ENCODE assay signal across 10 cellular contexts in the genomic region with DNA sequence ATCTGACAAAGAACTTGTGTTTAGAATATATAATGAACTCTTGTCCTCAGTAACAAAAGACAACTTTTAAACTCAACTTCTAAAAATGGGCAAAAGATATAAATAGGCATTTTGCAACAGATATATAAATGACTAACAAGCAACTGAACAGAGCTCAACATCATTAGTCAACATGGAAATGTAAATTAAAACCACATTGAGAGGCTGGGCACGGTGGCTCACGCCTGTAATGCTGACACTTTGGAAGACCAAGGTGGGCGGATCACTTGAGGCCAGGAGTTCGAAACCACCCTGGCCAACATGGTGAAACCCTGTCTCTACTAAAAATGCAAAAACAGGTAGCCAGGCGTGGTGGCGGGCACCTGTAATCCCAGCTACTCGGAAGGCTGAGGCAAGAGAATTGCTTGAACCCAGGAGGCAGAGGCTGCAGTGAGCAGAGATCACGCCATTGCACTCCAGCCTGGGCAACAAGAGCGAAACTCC. TPM values are rescaled to one million over a fixed set of nuclear protein-coding genes. Genes with fewer than 3 reads are reported as not detected.
DNase-seq lines count a peak whose midpoint lies in the region; ATAC-seq and TF ChIP-seq lines count a peak whose summit lies in the region.
"Not testable (repeated sequence)": the region's sequence is repeated elsewhere in the genome, so short reads cannot be mapped to it uniquely, and the experiment has no call there.
"Had no signal": no experiment of that assay in that cellular context is flagged by ENCODE, and none has a peak within 500 bp of the region (broad histone marks: within the 10 kb centered on the region; RNA-seq: fewer than 3 reads in every experiment).

No MANE protein-coding gene starts in this region.

- H3K36me3 ChIP-seq in DOHH2 (ENCODE audit: control insufficient read depth, low read length): not testable (repeated sequence)

- CTCF ChIA-PET in activated naive CD4-positive, alpha-beta T cell treated with anti-CD3 and anti-CD28 coated beads for 36 hours (lab: Charles Lee): not testable (repeated sequence)

- H3K36me3 Mint-ChIP-seq in activated naive CD4-positive, alpha-beta T cell treated with anti-CD3 and anti-CD28 coated beads for 36 hours (ENCODE audit: low read depth); stimulated activated effector memory CD8-positive, alpha-beta T cell treated with anti-CD3 and anti-CD28 coated beads, Interleukin-12 subunit alpha, Interleukin-12 subunit beta, amount 100 ng/mL, for 72 hours: not testable (repeated sequence)

- not testable (repeated sequence) for TF ChIP-seq CTCF in DOHH2 (IDR thresholded peaks at IDR 0.05; ENCODE audit: low read depth, low read length, poor library complexity, severe bottlenecking); fibroblast of the aortic adventitia (IDR thresholded peaks at IDR 0.05; ENCODE audit: insufficient read depth, low read length)

- peaks cover 73% of the 10 kb centered on the region for H3K4me1 ChIP-seq in DOHH2 (ENCODE audit: control insufficient read depth, low read length)

- H3K4me3 ChIP-seq in DOHH2 (ENCODE audit: low read length): peak overlapping the region; percentile 32
- not testable (repeated sequence) for H3K4me3 ChIP-seq in fibroblast of the aortic adventitia (ENCODE audit: low read depth, low read length)

- not testable (repeated sequence) for H3K9me2 ChIP-seq in DOHH2 (replicated peaks; ENCODE audit: control insufficient read depth, low read length)

- not testable (repeated sequence) for H3K27ac Mint-ChIP-seq in activated naive CD4-positive, alpha-beta T cell treated with anti-CD3 and anti-CD28 coated beads for 36 hours
- H3K27ac Mint-ChIP-seq in stimulated activated effector memory CD8-positive, alpha-beta T cell treated with anti-CD3 and anti-CD28 coated beads, Interleukin-12 subunit alpha, Interleukin-12 subunit beta, amount 100 ng/mL, for 72 hours: peak overlapping the region; percentile 37

- peak overlapping the region; percentile 81 for H3K4me2 ChIP-seq in DOHH2 (ENCODE audit: low read length)

- not testable (repeated sequence) for H4K20me1 ChIP-seq in DOHH2 (ENCODE audit: control insufficient read depth, insufficient read depth, low read depth, low read length)

- not testable (repeated sequence) for H3K27me3 ChIP-seq in DOHH2 (ENCODE audit: control insufficient read depth, low read length)

- not testable (repeated sequence) for H3K9me3 Mint-ChIP-seq in activated naive CD4-positive, alpha-beta T cell treated with anti-CD3 and anti-CD28 coated beads for 36 hours; stimulated activated effector memory CD8-positive, alpha-beta T cell treated with anti-CD3 and anti-CD28 coated beads, Interleukin-12 subunit alpha, Interleukin-12 subunit beta, amount 100 ng/mL, for 72 hours

- H3K4me3 Mint-ChIP-seq in activated naive CD4-positive, alpha-beta T cell treated with anti-CD3 and anti-CD28 coated beads for 36 hours; stimulated activated effector memory CD8-positive, alpha-beta T cell treated with anti-CD3 and anti-CD28 coated beads, Interleukin-12 subunit alpha, Interleukin-12 subunit beta, amount 100 ng/mL, for 72 hours: not testable (repeated sequence)

- ATAC-seq in GM18873 (IDR thresholded peaks at IDR 0.05; ENCODE audit: low FRiP score, unreplicated experiment) (peak; percentile 48), HG02610 (IDR thresholded peaks at IDR 0.05; ENCODE audit: unreplicated experiment) (peak; percentile 48), HG03571 (IDR thresholded peaks at IDR 0.05; ENCODE audit: unreplicated experiment) (peak; percentile 50)
- ATAC-seq in stimulated activated effector memory CD8-positive, alpha-beta T cell treated with anti-CD3 and anti-CD28 coated beads, Interleukin-12 subunit alpha, Interleukin-12 subunit beta, amount 100 ng/mL, for 72 hours: peak; percentile 84

- not testable (repeated sequence) for H3K4me1 Mint-ChIP-seq in activated naive CD4-positive, alpha-beta T cell treated with anti-CD3 and anti-CD28 coated beads for 36 hours (ENCODE audit: low read depth)
- peaks cover 19% of the 10 kb centered on the region for H3K4me1 Mint-ChIP-seq in stimulated activated effector memory CD8-positive, alpha-beta T cell treated with anti-CD3 and anti-CD28 coated beads, Interleukin-12 subunit alpha, Interleukin-12 subunit beta, amount 100 ng/mL, for 72 hours

- H3K27ac ChIP-seq in DOHH2 (ENCODE audit: low read depth, low read length): peak overlapping the region; percentile 98

- peaks cover 38% of the 10 kb centered on the region for H3F3A ChIP-seq in DOHH2 (ENCODE audit: control insufficient read depth, insufficient read depth)

- not testable (repeated sequence) for H3K79me2 ChIP-seq in DOHH2 (ENCODE audit: control insufficient read depth, low read length)

- intact Hi-C loops in activated naive CD4-positive, alpha-beta T cell treated with anti-CD3 and anti-CD28 coated beads for 36 hours (cut with micrococcal nuclease): not testable (repeated sequence)

- not testable (repeated sequence) for H3K9me3 ChIP-seq in DOHH2 (ENCODE audit: control insufficient read depth, insufficient read depth, low read length)

- DNase-seq in RPMI7951 (ENCODE audit: low read depth): peak; percentile 87
- DNase-seq in activated naive CD4-positive, alpha-beta T cell treated with anti-CD3 and anti-CD28 coated beads for 36 hours: peak; percentile 26
- peak; percentile 93 for DNase-seq in fibroblast of the aortic adventitia (ENCODE audit: low read depth)
- DNase-seq in stimulated activated effector memory CD8-positive, alpha-beta T cell treated with anti-CD3 and anti-CD28 coated beads, Interleukin-12 subunit alpha, Interleukin-12 subunit beta, amount 100 ng/mL, for 72 hours (ENCODE audit: low spot score in 2 of 2): peak in 1 of 2 donors; percentile 21

- H3K27me3 Mint-ChIP-seq in activated naive CD4-positive, alpha-beta T cell treated with anti-CD3 and anti-CD28 coated beads for 36 hours (ENCODE audit: low read depth): not testable (repeated sequence)

RNA-seq across cellular contexts. Expression of gene BCL2A1, which starts 40.1 kb away (rescaled TPM):
- total RNA-seq in RPMI7951 (2014; rRNA removed; shearing (Covaris generic)): 3.0 and 5.2 TPM in 2 replicates
- 10 to 100 TPM; 79.1 to 88.7 TPM for total RNA-seq in activated naive CD4-positive, alpha-beta T cell treated with anti-CD3 and anti-CD28 coated beads for 36 hours
- 0.81 TPM in 1 of 2 replicates, not detected in the other for total RNA-seq in fibroblast of the aortic adventitia (ENCODE audit: low replicate concordance)
- total RNA-seq: G401, myocyte had no signal

RNA-seq across cellular contexts. Expression of gene ZFAND6, which starts 48.4 kb away (rescaled TPM):
- total RNA-seq in RPMI7951 (2014; rRNA removed; shearing (Covaris generic)): 175 and 202 TPM in 2 replicates
- 10 to 100 TPM; 28.9 to 29.6 TPM for total RNA-seq in activated naive CD4-positive, alpha-beta T cell treated with anti-CD3 and anti-CD28 coated beads for 36 hours
- total RNA-seq in fibroblast of the aortic adventitia (ENCODE audit: low replicate concordance): 27.2 and 125 TPM in 2 replicates

Comparison
In these comparisons a context has a peak if more than half of its experiments do, and no peak if none do; other contexts are left out.
1. RNA of gene BCL2A1, which starts 40.1 kb away (total RNA-seq): 79.1 to 88.7 TPM in activated naive CD4-positive, alpha-beta T cell treated with anti-CD3 and anti-CD28 coated beads for 36 hours; 3.0 to 5.2 TPM in RPMI7951 and 0.81 TPM in fibroblast of the aortic adventitia; every median in the first group is over 10 times any median in the second.
2. Peak in every context shown above with its lines, with median percentiles within 50 percentile points of each other: ATAC-seq.